In the genomic region with DNA sequence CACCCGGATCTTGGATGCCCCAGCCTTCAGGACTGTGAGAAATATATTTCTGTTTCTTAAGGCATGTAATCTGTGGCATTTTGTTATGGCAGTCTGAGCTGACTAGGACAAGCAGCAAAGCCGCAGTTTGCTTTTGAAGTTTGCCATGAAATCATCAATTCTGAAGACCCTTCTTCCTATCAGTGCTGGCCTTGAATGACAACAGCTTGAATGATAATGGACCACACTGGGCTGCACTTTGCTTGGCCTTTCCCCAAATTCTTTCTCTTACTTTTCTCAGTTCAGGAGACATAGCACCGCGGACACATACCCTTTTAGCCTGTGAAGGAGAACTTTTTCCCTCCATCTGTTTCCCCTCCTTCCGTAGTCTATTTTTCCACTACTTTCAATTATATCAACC, we compare ENCODE assay signal across 26 cellular contexts. TPM values are rescaled to one million over a fixed set of nuclear protein-coding genes. Genes with fewer than 3 reads are reported as not detected.
"Had no signal": no experiment of that assay in that cellular context is flagged by ENCODE, and none has a peak within 500 bp of the region (broad histone marks: within the 10 kb centered on the region; RNA-seq: fewer than 3 reads in every experiment).

No MANE protein-coding gene starts in this region.

- DNase-seq: activated CD4-positive, alpha-beta T cell treated with anti-CD3 and anti-CD28 coated beads for 4 hours; activated CD4-positive, alpha-beta T cell treated with anti-CD3 and anti-CD28 coated beads, Interleukin-2, amount 50 U/mL, for 4 hours; activated naive CD4-positive, alpha-beta T cell; activated T-cell treated with anti-CD3 and anti-CD28 coated beads for 4 hours; activated T-cell treated with anti-CD3 and anti-CD28 coated beads, Interleukin-2, amount 50 U/mL, for 72 hours; anterior cingulate cortex; effector CD4-positive, alpha-beta T cell; esophagus squamous epithelium; foreskin melanocyte; left cardiac atrium; left ventricle myocardium superior; mucosa of descending colon; nephron progenitor cell; stimulated activated CD4-positive, alpha-beta T cell treated with anti-CD3 and anti-CD28 coated beads, Interleukin-12 subunit alpha, Interleukin-12 subunit beta, amount 100 ng/mL, for 4 hours; stimulated activated CD4-positive, alpha-beta T cell treated with anti-CD3 and anti-CD28 coated beads, Interleukin-4, amount 100 ng/mL, for 1 hour; stimulated activated naive CD8-positive, alpha-beta T cell treated with anti-CD3 and anti-CD28 coated beads, Interleukin-15, amount 100 ng/mL, for 72 hours; substantia nigra; uterus had no signal

- H3K27ac ChIP-seq: epithelial cell of prostate, esophagus squamous epithelium, neutrophil, skin epidermis, uterus had no signal

- H3K9me3 ChIP-seq: esophagus squamous epithelium, mucosa of descending colon, neutrophil, uterus had no signal

- H3K4me3 ChIP-seq: esophagus squamous epithelium, mucosa of descending colon, skin epidermis, uterus had no signal

- H3K27me3 ChIP-seq: uterus had no signal

- ATAC-seq: activated T-cell treated with anti-CD3 and anti-CD28 coated beads, Interleukin-2, amount 50 U/mL, for 72 hours; left cardiac atrium; left ventricle myocardium superior; mucosa of descending colon; sciatic nerve; stimulated activated naive CD8-positive, alpha-beta T cell treated with anti-CD3 and anti-CD28 coated beads, Interleukin-15, amount 100 ng/mL, for 72 hours had no signal

- H3K36me3 ChIP-seq: esophagus squamous epithelium, neutrophil, uterus had no signal

- FAIRE-seq: bronchial epithelial cell, colon, endometrium, keratinocyte had no signal

- H3K4me1 ChIP-seq: esophagus squamous epithelium, uterus had no signal

RNA-seq across cellular contexts. Expression of gene HLX, which starts 42.7 kb away (rescaled TPM):
- polyA plus RNA-seq: keratinocyte had no signal
